ENCODE assay signal across 15 cellular contexts in genomic region chr3:27678234-27678633, GRCh38. TPM values are rescaled to one million over a fixed set of nuclear protein-coding genes. Genes with fewer than 3 reads are reported as not detected.
"Had no signal": no experiment of that assay in that cellular context is flagged by ENCODE, and none has a peak within 500 bp of the region (broad histone marks: within the 10 kb centered on the region; RNA-seq: fewer than 3 reads in every experiment).

No MANE protein-coding gene starts in this region.

- H3K36me3 ChIP-seq: left ventricle myocardium inferior, pancreas had no signal

- H3K4me1 ChIP-seq: left ventricle myocardium inferior had no signal

- H3K27me3 ChIP-seq: pancreas had no signal

- H3K27me3 Mint-ChIP-seq: activated B cell treated with CpG ODN at 0.5 μM for 24 hours, type B pancreatic cell had no signal

- H3K27ac Mint-ChIP-seq: activated B cell treated with CpG ODN at 0.5 μM for 24 hours; activated naive CD8-positive, alpha-beta T cell treated with anti-CD3 and anti-CD28 coated beads, Interleukin-2, amount 10 ng/mL, durations not matched to agents 7 days and 5 days; T-helper 1 cell treated with Interleukin-12 subunit alpha and Interleukin-12 subunit beta and Interleukin-4 antibody, amounts not matched to agents 30 μg/mL and 1 μg/mL, for 36 hours; type B pancreatic cell had no signal

- H3K4me3 ChIP-seq: coronary artery, left ventricle myocardium inferior, pancreas had no signal

- FAIRE-seq: endothelial cell of umbilical vein, kidney, pancreas had no signal

- H3K36me3 Mint-ChIP-seq: activated naive CD8-positive, alpha-beta T cell treated with anti-CD3 and anti-CD28 coated beads, Interleukin-2, amount 10 ng/mL, durations not matched to agents 7 days and 5 days; type B pancreatic cell had no signal

- H3K9me3 Mint-ChIP-seq: activated naive CD8-positive, alpha-beta T cell treated with anti-CD3 and anti-CD28 coated beads, Interleukin-2, amount 10 ng/mL, durations not matched to agents 7 days and 5 days; T-helper 1 cell treated with Interleukin-12 subunit alpha and Interleukin-12 subunit beta and Interleukin-4 antibody, amounts not matched to agents 30 μg/mL and 1 μg/mL, for 36 hours; type B pancreatic cell had no signal

- DNase-seq: activated B cell treated with CpG ODN at 0.5 μM for 24 hours; activated CD4-positive, alpha-beta T cell treated with anti-CD3 and anti-CD28 coated beads, Interleukin-2, amount 50 U/mL, for 1 hour; activated gamma-delta T cell; activated naive CD8-positive, alpha-beta T cell treated with anti-CD3 and anti-CD28 coated beads, Interleukin-2, amount 10 ng/mL, durations not matched to agents 7 days and 5 days; activated T-cell treated with anti-CD3 and anti-CD28 coated beads, Interleukin-2, amount 50 U/mL, for 1 hour; caudate nucleus; effector CD4-positive, alpha-beta T cell; kidney; left ventricle myocardium inferior; pancreas; stimulated activated CD4-positive, alpha-beta T cell treated with anti-CD3 and anti-CD28 coated beads, Interleukin-4, amount 100 ng/mL, for 4 hours had no signal

- H3K27ac ChIP-seq: pancreas had no signal

- H3K4me3 Mint-ChIP-seq: activated B cell treated with CpG ODN at 0.5 μM for 24 hours; activated naive CD8-positive, alpha-beta T cell treated with anti-CD3 and anti-CD28 coated beads, Interleukin-2, amount 10 ng/mL, durations not matched to agents 7 days and 5 days; T-helper 1 cell treated with Interleukin-12 subunit alpha and Interleukin-12 subunit beta and Interleukin-4 antibody, amounts not matched to agents 30 μg/mL and 1 μg/mL, for 36 hours; type B pancreatic cell had no signal

- H3K9me3 ChIP-seq: left ventricle myocardium inferior, pancreas had no signal

RNA-seq across cellular contexts. Expression of gene EOMES, which starts 43.9 kb away (rescaled TPM):
- total RNA-seq: activated B cell treated with CpG ODN at 0.5 μM for 24 hours, endothelial cell of umbilical vein had no signal
- polyA plus RNA-seq: endothelial cell of umbilical vein had no signal
